ENCODE assay signal across 17 cellular contexts in the genomic region with DNA sequence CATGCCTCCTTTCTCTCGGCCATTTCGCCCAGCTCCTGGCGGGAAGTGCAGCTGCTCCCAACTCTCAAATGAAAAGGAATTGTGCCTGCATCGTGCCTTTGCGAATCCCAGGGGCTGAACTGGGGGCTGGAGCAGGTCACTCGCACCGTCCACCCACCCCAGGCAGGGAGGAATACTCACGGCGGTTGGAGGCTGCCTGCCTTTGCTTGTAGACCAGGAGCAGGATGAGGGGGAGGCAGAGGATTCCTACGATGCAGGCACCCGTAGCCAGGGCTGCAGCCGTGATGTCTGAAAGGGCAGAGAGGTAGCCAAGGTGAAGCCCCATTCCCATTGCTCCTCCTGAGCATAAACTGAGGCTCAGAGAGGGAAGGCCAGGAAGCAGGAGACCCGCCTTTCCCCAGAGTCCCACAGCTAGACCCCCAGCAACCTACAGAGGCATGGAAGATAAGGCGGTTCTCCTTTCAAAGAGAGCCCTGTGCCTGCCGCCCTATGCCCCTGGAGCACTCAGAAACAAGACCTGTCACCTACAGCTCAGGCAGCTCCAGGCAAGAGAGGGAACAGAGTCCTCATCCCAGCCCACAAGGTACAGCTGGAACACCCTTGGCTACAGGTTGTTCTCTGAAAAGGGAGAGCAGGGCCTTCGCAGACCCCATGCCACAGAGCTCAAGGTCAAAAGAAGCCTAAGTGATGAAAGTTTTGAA. TPM values are rescaled to one million over a fixed set of nuclear protein-coding genes. Genes with fewer than 3 reads are reported as not detected.
DNase-seq lines count a peak whose midpoint lies in the region; ATAC-seq, FAIRE-seq and TF ChIP-seq lines count a peak whose summit lies in the region.
"Had no signal": no experiment of that assay in that cellular context is flagged by ENCODE, and none has a peak within 500 bp of the region (broad histone marks: within the 10 kb centered on the region; RNA-seq: fewer than 3 reads in every experiment).

No MANE protein-coding gene starts in this region.

- H3K9me3 ChIP-seq in esophagus squamous epithelium (no peaks in the 10 kb centered on the region), stomach (no peaks in the 10 kb centered on the region)

- intact Hi-C loops in esophagus squamous epithelium (cut with DNase I) (no loop called here), stomach (cut with DNase I; ENCODE audit: low total_unique reads) (no loop called here)

- no peaks in the 10 kb centered on the region for H3K27me3 Mint-ChIP-seq in activated CD4-positive, alpha-beta T cell treated with anti-CD3 and anti-CD28 coated beads, Interleukin-2, amount 10 ng/mL, durations not matched to agents 7 days and 5 days
- H3K27me3 Mint-ChIP-seq: brain had no signal

- CTCF ChIA-PET in activated CD4-positive, alpha-beta T cell treated with anti-CD3 and anti-CD28 coated beads, Interleukin-2, amount 10 ng/mL, durations not matched to agents 7 days and 5 days (lab: Charles Lee): interaction anchor here (1.0 to 2.0 kb wide), 3 partner anchors 16 to 24 kb away, joined by 4 to 7 read pairs (median 6); no protein-coding TSS in a partner anchor

- no peak for TF ChIP-seq CTCF in esophagus squamous epithelium (IDR thresholded peaks at IDR 0.05)
- no peak for TF ChIP-seq CTCF in stomach (IDR thresholded peaks at IDR 0.05)

- H3K9me3 Mint-ChIP-seq in activated CD4-positive, alpha-beta T cell treated with anti-CD3 and anti-CD28 coated beads, Interleukin-2, amount 10 ng/mL, durations not matched to agents 7 days and 5 days: no peaks in the 10 kb centered on the region
- H3K9me3 Mint-ChIP-seq: activated T-cell treated with anti-CD3 and anti-CD28 coated beads, Interleukin-2, amount 50 U/mL, for 4 hours had no signal

- H3K27ac ChIP-seq in esophagus squamous epithelium: peak overlapping the region in 3 of 4 donors; percentile 80 to 86 (median 84)
- H3K27ac ChIP-seq in stomach: peak overlapping the region in 4 of 5 donors; percentile 62 to 85 (median 78)

- H3K27me3 ChIP-seq in esophagus squamous epithelium (no peaks in the 10 kb centered on the region), stomach (no peaks in the 10 kb centered on the region)

- no peak overlapping the region for H3K4me3 Mint-ChIP-seq in activated CD4-positive, alpha-beta T cell treated with anti-CD3 and anti-CD28 coated beads, Interleukin-2, amount 10 ng/mL, durations not matched to agents 7 days and 5 days
- H3K4me3 Mint-ChIP-seq: activated T-cell treated with anti-CD3 and anti-CD28 coated beads, Interleukin-2, amount 50 U/mL, for 4 hours; brain had no signal

- peaks cover 86% of the 10 kb centered on the region for H3K4me1 Mint-ChIP-seq in activated CD4-positive, alpha-beta T cell treated with anti-CD3 and anti-CD28 coated beads, Interleukin-2, amount 10 ng/mL, durations not matched to agents 7 days and 5 days

- FAIRE-seq in RCC 7860 (lab: Jason Lieb, UNC): no peak
- FAIRE-seq: endometrium, H54 had no signal

- POLR2A ChIA-PET in activated CD4-positive, alpha-beta T cell treated with anti-CD3 and anti-CD28 coated beads, Interleukin-2, amount 10 ng/mL, durations not matched to agents 7 days and 5 days (lab: Charles Lee): no interaction called here

- H3K36me3 Mint-ChIP-seq in activated CD4-positive, alpha-beta T cell treated with anti-CD3 and anti-CD28 coated beads, Interleukin-2, amount 10 ng/mL, durations not matched to agents 7 days and 5 days (ENCODE audit: low read depth): peaks cover 75% of the 10 kb centered on the region
- H3K36me3 Mint-ChIP-seq: brain had no signal

- TF ChIP-seq EP300 in stomach (IDR thresholded peaks at IDR 0.05): no peak

- DNase-seq in activated CD4-positive, alpha-beta T cell treated with anti-CD3 and anti-CD28 coated beads, Interleukin-2, amount 10 ng/mL, durations not matched to agents 7 days and 5 days: no peak
- DNase-seq in activated CD4-positive, alpha-beta T cell treated with anti-CD3 and anti-CD28 coated beads, Interleukin-2, amount 50 U/mL, for 48 hours: no peak
- peak; percentile 26 for DNase-seq in RCC 7860 (ENCODE audit: low spot score)
- no peak for DNase-seq in esophagus squamous epithelium (lab: John Stamatoyannopoulos, UW)
- DNase-seq in stomach: no peak
- no peak for DNase-seq in activated effector memory CD4-positive, alpha-beta T cell treated with Interleukin-2 at 50 U/mL for 16 hours
- DNase-seq: activated CD4-positive, CD25-positive, alpha-beta regulatory T cell; activated T-cell treated with anti-CD3 and anti-CD28 coated beads, Interleukin-2, amount 50 U/mL, for 4 hours; Calu3; islet precursor cell had no signal

- no peak for TF ChIP-seq POLR2A in esophagus squamous epithelium (IDR thresholded peaks at IDR 0.05)
- TF ChIP-seq POLR2A in stomach (IDR thresholded peaks at IDR 0.05): no peak

- no peak overlapping the region for H3K4me3 ChIP-seq in esophagus squamous epithelium
- H3K4me3 ChIP-seq in stomach: no peak overlapping the region

- peaks cover 11 to 78% (median 36%) of the 10 kb centered on the region in 3 donors for H3K36me3 ChIP-seq in esophagus squamous epithelium
- peaks cover 27 to 77% (median 71%) of the 10 kb centered on the region in 4 donors for H3K36me3 ChIP-seq in stomach

- peaks cover 27 to 87% (median 47%) of the 10 kb centered on the region in 3 donors for H3K4me1 ChIP-seq in esophagus squamous epithelium
- H3K4me1 ChIP-seq in stomach: peaks cover 7 to 87% (median 40%) of the 10 kb centered on the region in 4 donors

- ATAC-seq in HG03469 (IDR thresholded peaks at IDR 0.05; ENCODE audit: unreplicated experiment): no peak
- ATAC-seq in GM21447 (IDR thresholded peaks at IDR 0.05; ENCODE audit: unreplicated experiment): no peak
- ATAC-seq: activated T-cell treated with anti-CD3 and anti-CD28 coated beads, Interleukin-2, amount 50 U/mL, for 4 hours had no signal

- peak overlapping the region; percentile 71 for H3K27ac Mint-ChIP-seq in activated CD4-positive, alpha-beta T cell treated with anti-CD3 and anti-CD28 coated beads, Interleukin-2, amount 10 ng/mL, durations not matched to agents 7 days and 5 days

- 83 to 92% methylated on average over 1 to 8 of the region's 16 CpGs for WGBS in esophagus squamous epithelium, 2 donors
- WGBS in stomach, 5 donors: 89 to 95% (median 90%) methylated on average over 16 of the region's 16 CpGs

RNA-seq across cellular contexts. Expression of a gene that starts 18.0 kb away (rescaled TPM):
- total RNA-seq in activated CD4-positive, alpha-beta T cell treated with anti-CD3 and anti-CD28 coated beads, Interleukin-2, amount 10 ng/mL, durations not matched to agents 7 days and 5 days: 100 to 1,000 TPM; 120 to 148 TPM
- 10 to 100 TPM; 34.1 to 51.7 (median 44.8) TPM for total RNA-seq in esophagus squamous epithelium
- 100 to 1,000 TPM in 1 of 5 donors, 10 to 100 TPM in 4; 14.7 to 103 (median 16.5) TPM for total RNA-seq in stomach
- 10 to 100 TPM; 14.2 to 21.7 (median 15.9) TPM for polyA plus RNA-seq in stomach

RNA-seq across cellular contexts. Expression of a gene that starts 35.8 kb away (rescaled TPM):
- total RNA-seq in activated CD4-positive, alpha-beta T cell treated with anti-CD3 and anti-CD28 coated beads, Interleukin-2, amount 10 ng/mL, durations not matched to agents 7 days and 5 days: under 1 TPM; 0.52 to 0.71 TPM
- total RNA-seq in esophagus squamous epithelium (under 1 TPM in 2 of 4 donors, not detected in 2; under 0.01 to 0.15 TPM), stomach (not detected)
- under 1 TPM in 1 of 3 donors, not detected in 2; 0.03 TPM for polyA plus RNA-seq in stomach
- total RNA-seq: A172, Calu3, NCI-H460 had no signal
